1 cellular context compared by ENCODE assay signal in the genomic region with DNA sequence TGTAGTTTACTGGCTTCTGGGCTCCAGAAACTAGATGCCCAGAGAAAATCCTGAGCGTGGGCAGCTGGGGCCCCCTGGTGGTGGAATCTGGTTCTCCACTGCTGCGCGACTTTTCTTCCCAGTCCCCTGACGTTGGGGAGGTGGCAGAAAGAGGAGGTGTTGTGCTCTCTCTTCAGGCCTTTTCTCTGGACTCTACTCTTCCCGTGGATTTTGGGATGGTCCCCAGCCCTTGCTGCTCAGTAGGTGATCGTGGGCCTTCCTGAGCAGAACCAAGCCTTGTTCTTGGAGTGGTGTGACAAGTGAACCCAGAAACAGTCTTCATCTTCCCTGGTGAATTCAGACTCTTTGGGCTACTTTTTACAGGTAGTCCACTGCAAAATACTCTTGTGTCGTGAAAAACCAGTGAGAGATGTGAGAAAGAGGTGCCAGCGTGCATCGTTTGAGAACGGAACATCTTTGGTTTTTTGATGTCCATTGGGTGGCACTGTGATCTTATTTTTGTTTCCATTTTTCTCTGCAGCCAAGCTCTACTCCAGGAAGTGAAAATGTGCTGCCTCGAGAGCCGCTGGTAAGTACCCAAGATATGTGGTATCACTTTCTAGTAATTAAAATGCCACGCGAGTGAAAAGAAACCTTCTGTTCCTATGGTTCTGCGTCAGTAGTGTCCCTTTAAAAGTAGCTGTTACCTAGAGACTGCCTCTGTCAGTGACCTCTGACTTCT.
A peak's percentile ranks its signal among the peaks of the same experiment; 100 is the strongest.
TF ChIP-seq lines count a peak whose summit lies in the region.

No MANE protein-coding gene starts in this region.

TF ChIP-seq in GM12878, 131 proteins besides CTCF, POLR2A, EP300 and RAD21 (continued from another document):
- TF ChIP-seq, protein P1, sequence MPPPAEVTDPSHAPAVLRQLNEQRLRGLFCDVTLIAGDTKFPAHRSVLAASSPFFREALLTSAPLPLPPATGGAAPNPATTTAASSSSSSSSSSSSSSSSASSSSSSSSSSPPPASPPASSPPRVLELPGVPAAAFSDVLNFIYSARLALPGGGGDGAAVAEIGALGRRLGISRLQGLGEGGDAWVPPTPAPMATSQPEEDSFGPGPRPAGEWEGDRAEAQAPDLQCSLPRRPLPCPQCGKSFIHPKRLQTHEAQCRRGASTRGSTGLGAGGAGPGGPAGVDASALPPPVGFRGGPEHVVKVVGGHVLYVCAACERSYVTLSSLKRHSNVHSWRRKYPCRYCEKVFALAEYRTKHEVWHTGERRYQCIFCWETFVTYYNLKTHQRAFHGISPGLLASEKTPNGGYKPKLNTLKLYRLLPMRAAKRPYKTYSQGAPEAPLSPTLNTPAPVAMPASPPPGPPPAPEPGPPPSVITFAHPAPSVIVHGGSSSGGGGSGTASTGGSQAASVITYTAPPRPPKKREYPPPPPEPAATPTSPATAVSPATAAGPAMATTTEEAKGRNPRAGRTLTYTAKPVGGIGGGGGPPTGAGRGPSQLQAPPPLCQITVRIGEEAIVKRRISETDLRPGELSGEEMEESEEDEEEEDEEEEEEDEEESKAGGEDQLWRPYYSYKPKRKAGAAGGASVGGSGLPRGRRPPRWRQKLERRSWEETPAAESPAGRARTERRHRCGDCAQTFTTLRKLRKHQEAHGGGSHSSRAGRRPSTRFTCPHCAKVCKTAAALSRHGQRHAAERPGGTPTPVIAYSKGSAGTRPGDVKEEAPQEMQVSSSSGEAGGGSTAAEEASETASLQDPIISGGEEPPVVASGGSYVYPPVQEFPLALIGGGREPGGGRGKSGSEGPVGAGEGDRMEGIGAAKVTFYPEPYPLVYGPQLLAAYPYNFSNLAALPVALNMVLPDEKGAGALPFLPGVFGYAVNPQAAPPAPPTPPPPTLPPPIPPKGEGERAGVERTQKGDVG (CRISPR knock-in tag; IDR thresholded peaks at IDR 0.05) = no peak
- TF ChIP-seq, protein P2, sequence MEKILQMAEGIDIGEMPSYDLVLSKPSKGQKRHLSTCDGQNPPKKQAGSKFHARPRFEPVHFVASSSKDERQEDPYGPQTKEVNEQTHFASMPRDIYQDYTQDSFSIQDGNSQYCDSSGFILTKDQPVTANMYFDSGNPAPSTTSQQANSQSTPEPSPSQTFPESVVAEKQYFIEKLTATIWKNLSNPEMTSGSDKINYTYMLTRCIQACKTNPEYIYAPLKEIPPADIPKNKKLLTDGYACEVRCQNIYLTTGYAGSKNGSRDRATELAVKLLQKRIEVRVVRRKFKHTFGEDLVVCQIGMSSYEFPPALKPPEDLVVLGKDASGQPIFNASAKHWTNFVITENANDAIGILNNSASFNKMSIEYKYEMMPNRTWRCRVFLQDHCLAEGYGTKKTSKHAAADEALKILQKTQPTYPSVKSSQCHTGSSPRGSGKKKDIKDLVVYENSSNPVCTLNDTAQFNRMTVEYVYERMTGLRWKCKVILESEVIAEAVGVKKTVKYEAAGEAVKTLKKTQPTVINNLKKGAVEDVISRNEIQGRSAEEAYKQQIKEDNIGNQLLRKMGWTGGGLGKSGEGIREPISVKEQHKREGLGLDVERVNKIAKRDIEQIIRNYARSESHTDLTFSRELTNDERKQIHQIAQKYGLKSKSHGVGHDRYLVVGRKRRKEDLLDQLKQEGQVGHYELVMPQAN (conservative IDR thresholded peaks at IDR 0.05) = peak; percentile 44
- TF ChIP-seq, protein P3, sequence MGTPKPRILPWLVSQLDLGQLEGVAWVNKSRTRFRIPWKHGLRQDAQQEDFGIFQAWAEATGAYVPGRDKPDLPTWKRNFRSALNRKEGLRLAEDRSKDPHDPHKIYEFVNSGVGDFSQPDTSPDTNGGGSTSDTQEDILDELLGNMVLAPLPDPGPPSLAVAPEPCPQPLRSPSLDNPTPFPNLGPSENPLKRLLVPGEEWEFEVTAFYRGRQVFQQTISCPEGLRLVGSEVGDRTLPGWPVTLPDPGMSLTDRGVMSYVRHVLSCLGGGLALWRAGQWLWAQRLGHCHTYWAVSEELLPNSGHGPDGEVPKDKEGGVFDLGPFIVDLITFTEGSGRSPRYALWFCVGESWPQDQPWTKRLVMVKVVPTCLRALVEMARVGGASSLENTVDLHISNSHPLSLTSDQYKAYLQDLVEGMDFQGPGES (IDR thresholded peaks at IDR 0.05) = no peak
- peak; percentile 76 for TF ChIP-seq SMARCA5 (IDR thresholded peaks at IDR 0.05)
- peak; percentile 38 for TF ChIP-seq RUNX3 (IDR thresholded peaks at IDR 0.05; ENCODE audit: low read length)
- TF ChIP-seq RAD51 (IDR thresholded peaks at IDR 0.05) = no peak
- TF ChIP-seq, protein P4, sequence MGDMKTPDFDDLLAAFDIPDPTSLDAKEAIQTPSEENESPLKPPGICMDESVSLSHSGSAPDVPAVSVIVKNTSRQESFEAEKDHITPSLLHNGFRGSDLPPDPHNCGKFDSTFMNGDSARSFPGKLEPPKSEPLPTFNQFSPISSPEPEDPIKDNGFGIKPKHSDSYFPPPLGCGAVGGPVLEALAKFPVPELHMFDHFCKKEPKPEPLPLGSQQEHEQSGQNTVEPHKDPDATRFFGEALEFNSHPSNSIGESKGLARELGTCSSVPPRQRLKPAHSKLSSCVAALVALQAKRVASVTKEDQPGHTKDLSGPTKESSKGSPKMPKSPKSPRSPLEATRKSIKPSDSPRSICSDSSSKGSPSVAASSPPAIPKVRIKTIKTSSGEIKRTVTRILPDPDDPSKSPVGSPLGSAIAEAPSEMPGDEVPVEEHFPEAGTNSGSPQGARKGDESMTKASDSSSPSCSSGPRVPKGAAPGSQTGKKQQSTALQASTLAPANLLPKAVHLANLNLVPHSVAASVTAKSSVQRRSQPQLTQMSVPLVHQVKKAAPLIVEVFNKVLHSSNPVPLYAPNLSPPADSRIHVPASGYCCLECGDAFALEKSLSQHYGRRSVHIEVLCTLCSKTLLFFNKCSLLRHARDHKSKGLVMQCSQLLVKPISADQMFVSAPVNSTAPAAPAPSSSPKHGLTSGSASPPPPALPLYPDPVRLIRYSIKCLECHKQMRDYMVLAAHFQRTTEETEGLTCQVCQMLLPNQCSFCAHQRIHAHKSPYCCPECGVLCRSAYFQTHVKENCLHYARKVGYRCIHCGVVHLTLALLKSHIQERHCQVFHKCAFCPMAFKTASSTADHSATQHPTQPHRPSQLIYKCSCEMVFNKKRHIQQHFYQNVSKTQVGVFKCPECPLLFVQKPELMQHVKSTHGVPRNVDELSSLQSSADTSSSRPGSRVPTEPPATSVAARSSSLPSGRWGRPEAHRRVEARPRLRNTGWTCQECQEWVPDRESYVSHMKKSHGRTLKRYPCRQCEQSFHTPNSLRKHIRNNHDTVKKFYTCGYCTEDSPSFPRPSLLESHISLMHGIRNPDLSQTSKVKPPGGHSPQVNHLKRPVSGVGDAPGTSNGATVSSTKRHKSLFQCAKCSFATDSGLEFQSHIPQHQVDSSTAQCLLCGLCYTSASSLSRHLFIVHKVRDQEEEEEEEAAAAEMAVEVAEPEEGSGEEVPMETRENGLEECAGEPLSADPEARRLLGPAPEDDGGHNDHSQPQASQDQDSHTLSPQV (IDR thresholded peaks at IDR 0.05) = no peak; the same call in 1 of the 2 replicates
- TF ChIP-seq ATF7 (IDR thresholded peaks at IDR 0.05; ENCODE audit: low read depth) = peak; percentile 55
- no peak for TF ChIP-seq SREBF2 (IDR thresholded peaks at IDR 0.05; ENCODE audit: low read length)
- TF ChIP-seq ZNF207 (IDR thresholded peaks at IDR 0.05; ENCODE audit: borderline replicate concordance) = peak; percentile 71; the same call in 1 of the 2 replicates
- TF ChIP-seq KLF5 (IDR thresholded peaks at IDR 0.05; ENCODE audit: partially characterized antibody) = no peak
- TF ChIP-seq NR2F1 (conservative IDR thresholded peaks at IDR 0.05) = peak; percentile 95
- TF ChIP-seq RFX5 (IDR thresholded peaks at IDR 0.05; ENCODE audit: low read depth, low read length) = peak; percentile 63; the same call in 1 of the 2 replicates
- TF ChIP-seq, protein P5, sequence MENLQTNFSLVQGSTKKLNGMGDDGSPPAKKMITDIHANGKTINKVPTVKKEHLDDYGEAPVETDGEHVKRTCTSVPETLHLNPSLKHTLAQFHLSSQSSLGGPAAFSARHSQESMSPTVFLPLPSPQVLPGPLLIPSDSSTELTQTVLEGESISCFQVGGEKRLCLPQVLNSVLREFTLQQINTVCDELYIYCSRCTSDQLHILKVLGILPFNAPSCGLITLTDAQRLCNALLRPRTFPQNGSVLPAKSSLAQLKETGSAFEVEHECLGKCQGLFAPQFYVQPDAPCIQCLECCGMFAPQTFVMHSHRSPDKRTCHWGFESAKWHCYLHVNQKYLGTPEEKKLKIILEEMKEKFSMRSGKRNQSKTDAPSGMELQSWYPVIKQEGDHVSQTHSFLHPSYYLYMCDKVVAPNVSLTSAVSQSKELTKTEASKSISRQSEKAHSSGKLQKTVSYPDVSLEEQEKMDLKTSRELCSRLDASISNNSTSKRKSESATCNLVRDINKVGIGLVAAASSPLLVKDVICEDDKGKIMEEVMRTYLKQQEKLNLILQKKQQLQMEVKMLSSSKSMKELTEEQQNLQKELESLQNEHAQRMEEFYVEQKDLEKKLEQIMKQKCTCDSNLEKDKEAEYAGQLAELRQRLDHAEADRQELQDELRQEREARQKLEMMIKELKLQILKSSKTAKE (IDR thresholded peaks at IDR 0.05; ENCODE audit: low read depth, poor library complexity, severe bottlenecking) = peak; percentile 79
- peak; percentile 57; the same call in 1 of the 2 replicates for TF ChIP-seq FOXM1 (IDR thresholded peaks at IDR 0.05; ENCODE audit: low read depth, low read length)
- TF ChIP-seq, protein P6, sequence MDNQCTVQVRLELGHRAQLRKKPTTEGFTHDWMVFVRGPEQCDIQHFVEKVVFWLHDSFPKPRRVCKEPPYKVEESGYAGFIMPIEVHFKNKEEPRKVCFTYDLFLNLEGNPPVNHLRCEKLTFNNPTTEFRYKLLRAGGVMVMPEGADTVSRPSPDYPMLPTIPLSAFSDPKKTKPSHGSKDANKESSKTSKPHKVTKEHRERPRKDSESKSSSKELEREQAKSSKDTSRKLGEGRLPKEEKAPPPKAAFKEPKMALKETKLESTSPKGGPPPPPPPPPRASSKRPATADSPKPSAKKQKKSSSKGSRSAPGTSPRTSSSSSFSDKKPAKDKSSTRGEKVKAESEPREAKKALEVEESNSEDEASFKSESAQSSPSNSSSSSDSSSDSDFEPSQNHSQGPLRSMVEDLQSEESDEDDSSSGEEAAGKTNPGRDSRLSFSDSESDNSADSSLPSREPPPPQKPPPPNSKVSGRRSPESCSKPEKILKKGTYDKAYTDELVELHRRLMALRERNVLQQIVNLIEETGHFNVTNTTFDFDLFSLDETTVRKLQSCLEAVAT (IDR thresholded peaks at IDR 0.05) = 0 out of 2 replicates have a peak, but pooled peaks have one; percentile 24
- TF ChIP-seq YY1 (IDR thresholded peaks at IDR 0.05; ENCODE audit: low read depth, low read length) = peak; percentile 3; the same call in 1 of the 2 replicates
- TF ChIP-seq NR2C1 (IDR thresholded peaks at IDR 0.05) = peak; percentile 87
- no peak for TF ChIP-seq EZH2 (IDR thresholded peaks at IDR 0.05; ENCODE audit: borderline replicate concordance, control insufficient read depth, low read depth, low read length)
- TF ChIP-seq NRF1 (conservative IDR thresholded peaks at IDR 0.05; ENCODE audit: low read depth, low read length) = no peak
- TF ChIP-seq CBFB (IDR thresholded peaks at IDR 0.05; ENCODE audit: low read depth) = no peak
- TF ChIP-seq, protein P7, sequence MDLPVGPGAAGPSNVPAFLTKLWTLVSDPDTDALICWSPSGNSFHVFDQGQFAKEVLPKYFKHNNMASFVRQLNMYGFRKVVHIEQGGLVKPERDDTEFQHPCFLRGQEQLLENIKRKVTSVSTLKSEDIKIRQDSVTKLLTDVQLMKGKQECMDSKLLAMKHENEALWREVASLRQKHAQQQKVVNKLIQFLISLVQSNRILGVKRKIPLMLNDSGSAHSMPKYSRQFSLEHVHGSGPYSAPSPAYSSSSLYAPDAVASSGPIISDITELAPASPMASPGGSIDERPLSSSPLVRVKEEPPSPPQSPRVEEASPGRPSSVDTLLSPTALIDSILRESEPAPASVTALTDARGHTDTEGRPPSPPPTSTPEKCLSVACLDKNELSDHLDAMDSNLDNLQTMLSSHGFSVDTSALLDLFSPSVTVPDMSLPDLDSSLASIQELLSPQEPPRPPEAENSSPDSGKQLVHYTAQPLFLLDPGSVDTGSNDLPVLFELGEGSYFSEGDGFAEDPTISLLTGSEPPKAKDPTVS (IDR thresholded peaks at IDR 0.05; ENCODE audit: low read depth, low read length) = 0 out of 2 replicates have a peak, but pooled peaks have one; percentile 49
- no peak for TF ChIP-seq GABPA (IDR thresholded peaks at IDR 0.05; ENCODE audit: low read depth)
- TF ChIP-seq MXI1 (IDR thresholded peaks at IDR 0.05; ENCODE audit: low read depth, low read length) = peak; percentile 92
- TF ChIP-seq CREM (IDR thresholded peaks at IDR 0.05; ENCODE audit: low read depth) = no peak
- peak; percentile 64 to 67; a peak in 3 of 4 replicates for TF ChIP-seq BHLHE40 (IDR thresholded peaks at IDR 0.05; ENCODE audit: borderline replicate concordance in 1 of 2, low read depth in 2 of 2, low read length in 1 of 2)
- TF ChIP-seq FOS (IDR thresholded peaks at IDR 0.05; ENCODE audit: borderline replicate concordance, extremely low read depth, insufficient read length) = no peak
- no peak for TF ChIP-seq SMAD1 (IDR thresholded peaks at IDR 0.05; ENCODE audit: low read depth, partially characterized antibody)
- TF ChIP-seq, protein P8, sequence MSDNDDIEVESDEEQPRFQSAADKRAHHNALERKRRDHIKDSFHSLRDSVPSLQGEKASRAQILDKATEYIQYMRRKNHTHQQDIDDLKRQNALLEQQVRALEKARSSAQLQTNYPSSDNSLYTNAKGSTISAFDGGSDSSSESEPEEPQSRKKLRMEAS (IDR thresholded peaks at IDR 0.05; ENCODE audit: low read depth, low read length) = no peak
- TF ChIP-seq YBX1 (IDR thresholded peaks at IDR 0.05) = no peak
- TF ChIP-seq, protein P9, sequence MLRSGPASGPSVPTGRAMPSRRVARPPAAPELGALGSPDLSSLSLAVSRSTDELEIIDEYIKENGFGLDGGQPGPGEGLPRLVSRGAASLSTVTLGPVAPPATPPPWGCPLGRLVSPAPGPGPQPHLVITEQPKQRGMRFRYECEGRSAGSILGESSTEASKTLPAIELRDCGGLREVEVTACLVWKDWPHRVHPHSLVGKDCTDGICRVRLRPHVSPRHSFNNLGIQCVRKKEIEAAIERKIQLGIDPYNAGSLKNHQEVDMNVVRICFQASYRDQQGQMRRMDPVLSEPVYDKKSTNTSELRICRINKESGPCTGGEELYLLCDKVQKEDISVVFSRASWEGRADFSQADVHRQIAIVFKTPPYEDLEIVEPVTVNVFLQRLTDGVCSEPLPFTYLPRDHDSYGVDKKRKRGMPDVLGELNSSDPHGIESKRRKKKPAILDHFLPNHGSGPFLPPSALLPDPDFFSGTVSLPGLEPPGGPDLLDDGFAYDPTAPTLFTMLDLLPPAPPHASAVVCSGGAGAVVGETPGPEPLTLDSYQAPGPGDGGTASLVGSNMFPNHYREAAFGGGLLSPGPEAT (IDR thresholded peaks at IDR 0.05; ENCODE audit: low read depth) = peak; percentile 90
- no peak for TF ChIP-seq ZNF24 (IDR thresholded peaks at IDR 0.05)
